In genomic region chr16:48536600-48537200, GRCh38 we compare ENCODE assay signal across 1 cellular context.
TF ChIP-seq lines count a peak whose summit lies in the region.

No MANE protein-coding gene starts in this region.

TF ChIP-seq in GM12878, 131 proteins besides CTCF, POLR2A, EP300 and RAD21 (continued from another document):
- TF ChIP-seq ZNF592 (IDR thresholded peaks at IDR 0.05) (no peak), PRDM15 (CRISPR knock-in tag; IDR thresholded peaks at IDR 0.05) (no peak), ASH2L (IDR thresholded peaks at IDR 0.05; ENCODE audit: borderline replicate concordance, low read depth) (no peak), DPF2 (IDR thresholded peaks at IDR 0.05) (peak; percentile 10; the same call in 1 of the 2 replicates), ZNF274 (IDR thresholded peaks at IDR 0.05; ENCODE audit: insufficient read depth, insufficient read length) (no peak), MYB (IDR thresholded peaks at IDR 0.05; ENCODE audit: borderline replicate concordance, low read depth, low read length) (no peak), CHD1 (IDR thresholded peaks at IDR 0.05; ENCODE audit: low read depth, low read length) (no peak), BACH1 (IDR thresholded peaks at IDR 0.05; ENCODE audit: borderline replicate concordance) (no peak), KDM1A (IDR thresholded peaks at IDR 0.05; ENCODE audit: borderline replicate concordance) (no peak), ETV6 (conservative IDR thresholded peaks at IDR 0.05 in 1 of 2, IDR thresholded peaks at IDR 0.05 in 1 of 2; ENCODE audit: borderline replicate concordance in 1 of 2, low read depth in 1 of 2) (peak in 1 of 2 experiments; percentile 24; a peak in 1 of 4 replicates), IKZF2 (IDR thresholded peaks at IDR 0.05) (peak in 1 of 2 experiments; percentile 5; a peak in 1 of 4 replicates), IKZF1 (conservative IDR thresholded peaks at IDR 0.05) (no peak; the same call in 1 of the 2 replicates), HDAC6 (IDR thresholded peaks at IDR 0.05; ENCODE audit: unreplicated experiment) (no peak), ESRRA (IDR thresholded peaks at IDR 0.05; ENCODE audit: low read length) (no peak), SMARCA5 (IDR thresholded peaks at IDR 0.05) (peak; percentile 62), MLLT1 (IDR thresholded peaks at IDR 0.05) (no peak), IRF4 (IDR thresholded peaks at IDR 0.05; ENCODE audit: low read depth, low read length) (0 out of 2 replicates have a peak, but pooled peaks have one; percentile 10), LARP7 (IDR thresholded peaks at IDR 0.05) (no peak), NR2C1 (IDR thresholded peaks at IDR 0.05) (no peak), POLR2AphosphoS5 (IDR thresholded peaks at IDR 0.05; ENCODE audit: low read length) (0 out of 2 replicates have a peak, but pooled peaks have one; percentile 32), ZBED1 (IDR thresholded peaks at IDR 0.05; ENCODE audit: borderline replicate concordance) (no peak), CREB1 (IDR thresholded peaks at IDR 0.05; ENCODE audit: low read depth) (peak; percentile 2; the same call in 1 of the 2 replicates), CEBPZ (IDR thresholded peaks at IDR 0.05; ENCODE audit: low read depth, low read length) (no peak), TBL1XR1 (IDR thresholded peaks at IDR 0.05; ENCODE audit: low read depth, low read length) (no peak), RUNX3 (IDR thresholded peaks at IDR 0.05; ENCODE audit: low read length) (no peak)
